ENCODE assay signal across 28 cellular contexts in genomic region chr21:29568020-29568419, GRCh38.
"Had no signal": no experiment of that assay in that cellular context is flagged by ENCODE, and none has a peak within 500 bp of the region (broad histone marks: within the 10 kb centered on the region; RNA-seq: fewer than 3 reads in every experiment).

No MANE protein-coding gene starts in this region.

- H3K27me3 ChIP-seq: neural progenitor cell, ovary, stomach, testis, thyroid gland, transverse colon, upper lobe of left lung, vagina had no signal

- ATAC-seq: left cardiac atrium; left lobe of liver; lower lobe of right lung; naive thymus-derived CD8-positive, alpha-beta T cell; right cardiac atrium; sciatic nerve; stimulated activated naive B cell treated with anti-CD40 and anti-IgM and Interleukin-4, amounts not matched to agents 10 μg/mL and 1 μg/mL and 100 μg/mL, for 72 hours; stimulated activated naive CD8-positive, alpha-beta T cell treated with anti-CD3 and anti-CD28 coated beads, Interleukin-15, Interleukin-2, amounts not matched to agents 100 U/mL and 50 U/mL, for 24 hours had no signal

- H3K27me3 Mint-ChIP-seq: naive thymus-derived CD8-positive, alpha-beta T cell; progenitor cell of endocrine pancreas; stimulated activated naive B cell treated with anti-CD40 and anti-IgM and Interleukin-4, amounts not matched to agents 10 μg/mL and 1 μg/mL and 100 μg/mL, for 72 hours had no signal

- DNase-seq: hippocampal formation; kidney glomerular epithelial cell; left cardiac atrium; lower lobe of right lung; mammary epithelial cell; mesenchymal stem cell; naive thymus-derived CD8-positive, alpha-beta T cell; ovary; retina; right cardiac atrium; stimulated activated CD4-positive, alpha-beta T cell treated with anti-CD3 and anti-CD28 coated beads, Interleukin-12 subunit alpha, Interleukin-12 subunit beta, amount 100 ng/mL, for 4 hours; stimulated activated CD4-positive, alpha-beta T cell treated with anti-CD3 and anti-CD28 coated beads, Interleukin-15, amount 100 ng/mL, for 24 hours; stimulated activated CD4-positive, alpha-beta T cell treated with anti-CD3 and anti-CD28 coated beads, Interleukin-2, amount 100 ng/mL, for 24 hours; stimulated activated CD4-positive, alpha-beta T cell treated with anti-CD3 and anti-CD28 coated beads, Interleukin-4, amount 100 ng/mL, for 1 hour; stimulated activated naive B cell treated with anti-CD40 and anti-IgM and Interleukin-4, amounts not matched to agents 10 μg/mL and 1 μg/mL and 100 μg/mL, for 72 hours; stimulated activated naive CD8-positive, alpha-beta T cell treated with anti-CD3 and anti-CD28 coated beads, Interleukin-15, Interleukin-2, amounts not matched to agents 100 U/mL and 50 U/mL, for 24 hours; stomach; testis; thyroid gland; transverse colon; upper lobe of left lung had no signal

- H2AFZ ChIP-seq: neural progenitor cell had no signal

- H3K9me3 Mint-ChIP-seq: naive thymus-derived CD8-positive, alpha-beta T cell; nephron; neural progenitor cell; stimulated activated naive B cell treated with anti-CD40 and anti-IgM and Interleukin-4, amounts not matched to agents 10 μg/mL and 1 μg/mL and 100 μg/mL, for 72 hours had no signal

- H3K4me1 Mint-ChIP-seq: naive thymus-derived CD8-positive, alpha-beta T cell; stimulated activated naive B cell treated with anti-CD40 and anti-IgM and Interleukin-4, amounts not matched to agents 10 μg/mL and 1 μg/mL and 100 μg/mL, for 72 hours had no signal

- H3K9ac ChIP-seq: neural progenitor cell had no signal

- H3K4me3 Mint-ChIP-seq: naive thymus-derived CD8-positive, alpha-beta T cell; nephron; neural progenitor cell; stimulated activated naive B cell treated with anti-CD40 and anti-IgM and Interleukin-4, amounts not matched to agents 10 μg/mL and 1 μg/mL and 100 μg/mL, for 72 hours had no signal

- H3K4me3 ChIP-seq: lower lobe of right lung, neural progenitor cell, ovary, skin epidermis, stomach, testis, thyroid gland, transverse colon, upper lobe of left lung, vagina had no signal

- H3K9me3 ChIP-seq: lower lobe of right lung, ovary, stomach, testis, thyroid gland, transverse colon, upper lobe of left lung, vagina had no signal

- H3K36me3 ChIP-seq: lower lobe of right lung, neural progenitor cell, ovary, stomach, thyroid gland, transverse colon, upper lobe of left lung, vagina had no signal

- H3K27ac Mint-ChIP-seq: neural progenitor cell; progenitor cell of endocrine pancreas; stimulated activated naive B cell treated with anti-CD40 and anti-IgM and Interleukin-4, amounts not matched to agents 10 μg/mL and 1 μg/mL and 100 μg/mL, for 72 hours had no signal

- H3K4me2 ChIP-seq: neural progenitor cell had no signal

- H3K27ac ChIP-seq: lower lobe of right lung, neural progenitor cell, ovary, skin epidermis, stomach, testis, thyroid gland, transverse colon, upper lobe of left lung, vagina had no signal

- H3K4me1 ChIP-seq: lower lobe of right lung, neural progenitor cell, stomach, testis, thyroid gland, transverse colon, upper lobe of left lung had no signal
